21 cellular contexts compared by ENCODE assay signal in genomic region chr17:5699789-5700188, GRCh38.
DNase-seq lines count a peak whose midpoint lies in the region; ATAC-seq, FAIRE-seq and TF ChIP-seq lines count a peak whose summit lies in the region.
"Had no signal": no experiment of that assay in that cellular context is flagged by ENCODE, and none has a peak within 500 bp of the region (broad histone marks: within the 10 kb centered on the region; RNA-seq: fewer than 3 reads in every experiment).

No MANE protein-coding gene starts in this region.

- peak overlapping the region; percentile 69 for H2AFZ ChIP-seq in GM23338

- CTCF ChIA-PET in WTC11 (lab: Charles Lee): interaction anchor here (0.8 to 2.1 kb wide), 7 partner anchors 13 to 713 kb away, joined by 3 to 10 read pairs (median 4); no protein-coding TSS in a partner anchor
- CTCF ChIA-PET in activated naive CD4-positive, alpha-beta T cell treated with anti-CD3 and anti-CD28 coated beads for 36 hours (lab: Charles Lee): interaction anchor here (0.7 kb wide), 1 partner anchor 114 kb away, joined by 3 read pairs; no protein-coding TSS in a partner anchor

- peak; percentile 57 for DNase-seq in GM23338 (ENCODE audit: low spot score)
- DNase-seq in WTC11 (ENCODE audit: low spot score): peak; percentile 46
- peak; percentile 40 for DNase-seq in iPS-NIHi11 (ENCODE audit: low spot score)
- peak; percentile 66 for DNase-seq in osteocyte (ENCODE audit: extremely low spot score, unreplicated experiment)
- DNase-seq in D721Med (ENCODE audit: insufficient read length, low spot score): no peak
- no peak for DNase-seq in AG20443 (ENCODE audit: low spot score)
- no peak for DNase-seq in activated naive CD4-positive, alpha-beta T cell treated with anti-CD3 and anti-CD28 coated beads for 36 hours
- DNase-seq: 8988T, ACHN, GOT3, MV-4-11, NCI-H1105, NCI-H1436 treated with DMSO at 0.1 percent for 48 hours, NCI-H1930, NCI-H2107, NCI-H446, NCI-H526, SHP77 had no signal

- peaks cover 24% of the 10 kb centered on the region for H3K4me1 ChIP-seq in GM23338 (ENCODE audit: insufficient read depth)

- H3K27ac ChIP-seq in GM23338 (ENCODE audit: low read depth): no peak overlapping the region
- H3K27ac ChIP-seq: HL-60, RWPE1 had no signal

- no peak for TF ChIP-seq CTCF in GM23338 (conservative IDR thresholded peaks at IDR 0.05; ENCODE audit: low read depth in 2 of 2)
- TF ChIP-seq CTCF in WTC11 (IDR thresholded peaks at IDR 0.05): no peak
- no peak for TF ChIP-seq CTCF in osteocyte (IDR thresholded peaks at IDR 0.05)
- no peak for TF ChIP-seq CTCF in D721Med (IDR thresholded peaks at IDR 0.05; ENCODE audit: insufficient read depth, missing control alignments)

- no peaks in the 10 kb centered on the region for H3K36me3 ChIP-seq in GM23338 (ENCODE audit: insufficient read depth)

- peak overlapping the region; percentile 29; the same call in 1 of the 2 replicates for H3K4me3 ChIP-seq in GM23338
- H3K4me3 ChIP-seq: K562 had no signal

- H3K9me2 ChIP-seq in GM23338 (ENCODE audit: insufficient read depth): no peaks in the 10 kb centered on the region

- H3K36me3 Mint-ChIP-seq in GM23338 (ENCODE audit: low read depth): 0 out of 3 replicates have a peak, but pooled peaks cover 6% of the 10 kb centered on the region
- H3K36me3 Mint-ChIP-seq in WTC11: peaks cover 13% of the 10 kb centered on the region
- no peaks in the 10 kb centered on the region for H3K36me3 Mint-ChIP-seq in osteocyte (ENCODE audit: unreplicated experiment)
- H3K36me3 Mint-ChIP-seq in activated naive CD4-positive, alpha-beta T cell treated with anti-CD3 and anti-CD28 coated beads for 36 hours (ENCODE audit: low read depth): no peaks in the 10 kb centered on the region

- H3K4me3 Mint-ChIP-seq in GM23338 (no peak overlapping the region; the same call in 2 of the 3 replicates), WTC11 (0 out of 2 replicates have a peak overlapping the region, but pooled peaks have one; percentile 14), osteocyte (ENCODE audit: unreplicated experiment) (no peak overlapping the region)
- no peak overlapping the region for H3K4me3 Mint-ChIP-seq in activated naive CD4-positive, alpha-beta T cell treated with anti-CD3 and anti-CD28 coated beads for 36 hours

- H3K27ac Mint-ChIP-seq in GM23338 (no peak overlapping the region), WTC11 (peak overlapping the region; percentile 34; the same call in 1 of the 2 replicates), osteocyte (ENCODE audit: unreplicated experiment) (no peak overlapping the region)
- no peak overlapping the region for H3K27ac Mint-ChIP-seq in activated naive CD4-positive, alpha-beta T cell treated with anti-CD3 and anti-CD28 coated beads for 36 hours

- 0 out of 2 replicates have a peak, but pooled peaks cover 3% of the 10 kb centered on the region for H3F3A ChIP-seq in GM23338 (replicated peaks; ENCODE audit: low read depth)

- ATAC-seq in GM23338 (peak; percentile 79), WTC11 (peak; percentile 84)
- ATAC-seq: K562 had no signal

- peaks cover 13% of the 10 kb centered on the region for H3K9me3 Mint-ChIP-seq in GM23338
- H3K9me3 Mint-ChIP-seq in WTC11: peaks cover 19% of the 10 kb centered on the region
- H3K9me3 Mint-ChIP-seq in osteocyte (ENCODE audit: unreplicated experiment): no peaks in the 10 kb centered on the region
- H3K9me3 Mint-ChIP-seq in activated naive CD4-positive, alpha-beta T cell treated with anti-CD3 and anti-CD28 coated beads for 36 hours: peaks cover 6% of the 10 kb centered on the region

- no peaks in the 10 kb centered on the region for H4K20me1 ChIP-seq in GM23338 (replicated peaks; ENCODE audit: insufficient read depth)

- POLR2A ChIA-PET in WTC11 (lab: Charles Lee): interaction anchor here (0.6 to 0.8 kb wide), 2 partner anchors 89 to 101 kb away, joined by 3 to 8 read pairs; no protein-coding TSS in a partner anchor

- H3K4me2 ChIP-seq in GM23338: peak overlapping the region; percentile 68

- no peak for FAIRE-seq in D721Med (lab: Jason Lieb, UNC)
- FAIRE-seq: K562 had no signal

- H3K27me3 ChIP-seq in GM23338 (ENCODE audit: insufficient read depth): no peaks in the 10 kb centered on the region

- H3K4me1 Mint-ChIP-seq in GM23338 (peaks cover 38% of the 10 kb centered on the region), WTC11 (peaks cover 71% of the 10 kb centered on the region), osteocyte (ENCODE audit: unreplicated experiment) (no peaks in the 10 kb centered on the region)
- H3K4me1 Mint-ChIP-seq in activated naive CD4-positive, alpha-beta T cell treated with anti-CD3 and anti-CD28 coated beads for 36 hours (ENCODE audit: low read depth): no peaks in the 10 kb centered on the region

- no peaks in the 10 kb centered on the region for H3K79me2 ChIP-seq in GM23338 (replicated peaks; ENCODE audit: insufficient read depth)

- H3K27me3 Mint-ChIP-seq in GM23338 (ENCODE audit: insufficient read depth, low read depth, poor library complexity) (peaks cover 2% of the 10 kb centered on the region), WTC11 (ENCODE audit: low read depth) (no peaks in the 10 kb centered on the region), osteocyte (ENCODE audit: unreplicated experiment) (peaks cover 6% of the 10 kb centered on the region)
- peaks cover 19% of the 10 kb centered on the region for H3K27me3 Mint-ChIP-seq in activated naive CD4-positive, alpha-beta T cell treated with anti-CD3 and anti-CD28 coated beads for 36 hours (ENCODE audit: low read depth)

- intact Hi-C loops in activated naive CD4-positive, alpha-beta T cell treated with anti-CD3 and anti-CD28 coated beads for 36 hours (cut with micrococcal nuclease): no loop called here

TF ChIP-seq in GM23338, 12 proteins besides CTCF, POLR2A, EP300 and RAD21 (continues in another document):
- no peak for TF ChIP-seq ETS1 (IDR thresholded peaks at IDR 0.05)
- no peak for TF ChIP-seq ZNF114 (CRISPR knock-in tag; IDR thresholded peaks at IDR 0.05)
- no peak for TF ChIP-seq ZNF331 (CRISPR knock-in tag; IDR thresholded peaks at IDR 0.05; ENCODE audit: low read depth)
- TF ChIP-seq CREB1 (CRISPR knock-in tag; IDR thresholded peaks at IDR 0.05; ENCODE audit: low read depth): no peak
- TF ChIP-seq EZH2phosphoT487 (IDR thresholded peaks at IDR 0.05; ENCODE audit: unreplicated experiment): no peak

TF ChIP-seq in WTC11, 78 proteins besides CTCF, POLR2A, EP300 and RAD21:
- no peak for TF ChIP-seq MYBL2 (CRISPR knock-in tag; IDR thresholded peaks at IDR 0.05)
- TF ChIP-seq PRDM15 (CRISPR knock-in tag; IDR thresholded peaks at IDR 0.05): no peak
- no peak for TF ChIP-seq ZNF416 (CRISPR knock-in tag; IDR thresholded peaks at IDR 0.05)
- TF ChIP-seq TP53 (CRISPR knock-in tag; IDR thresholded peaks at IDR 0.05): no peak
- peak; percentile 22; the same call in 1 of the 2 replicates for TF ChIP-seq ZNF423 (CRISPR knock-in tag; IDR thresholded peaks at IDR 0.05)
- TF ChIP-seq TEAD1 (CRISPR knock-in tag; IDR thresholded peaks at IDR 0.05): 0 out of 2 replicates have a peak, but pooled peaks have one; percentile 46
- no peak for TF ChIP-seq E2F5 (CRISPR knock-in tag; IDR thresholded peaks at IDR 0.05)
- no peak for TF ChIP-seq ZNF425 (CRISPR knock-in tag; conservative IDR thresholded peaks at IDR 0.05)

Comparison
In these comparisons a context has a peak if more than half of its experiments do, and no peak if none do; other contexts are left out.
1. DNase-seq: peak in GM23338 (single experiment), WTC11 (single experiment), iPS-NIHi11 (single experiment) and osteocyte (single experiment); none in D721Med (single experiment), AG20443 (single experiment) and activated naive CD4-positive, alpha-beta T cell treated with anti-CD3 and anti-CD28 coated beads for 36 hours (single experiment).